ENCODE assay signal across 1 cellular context in the genomic region with DNA sequence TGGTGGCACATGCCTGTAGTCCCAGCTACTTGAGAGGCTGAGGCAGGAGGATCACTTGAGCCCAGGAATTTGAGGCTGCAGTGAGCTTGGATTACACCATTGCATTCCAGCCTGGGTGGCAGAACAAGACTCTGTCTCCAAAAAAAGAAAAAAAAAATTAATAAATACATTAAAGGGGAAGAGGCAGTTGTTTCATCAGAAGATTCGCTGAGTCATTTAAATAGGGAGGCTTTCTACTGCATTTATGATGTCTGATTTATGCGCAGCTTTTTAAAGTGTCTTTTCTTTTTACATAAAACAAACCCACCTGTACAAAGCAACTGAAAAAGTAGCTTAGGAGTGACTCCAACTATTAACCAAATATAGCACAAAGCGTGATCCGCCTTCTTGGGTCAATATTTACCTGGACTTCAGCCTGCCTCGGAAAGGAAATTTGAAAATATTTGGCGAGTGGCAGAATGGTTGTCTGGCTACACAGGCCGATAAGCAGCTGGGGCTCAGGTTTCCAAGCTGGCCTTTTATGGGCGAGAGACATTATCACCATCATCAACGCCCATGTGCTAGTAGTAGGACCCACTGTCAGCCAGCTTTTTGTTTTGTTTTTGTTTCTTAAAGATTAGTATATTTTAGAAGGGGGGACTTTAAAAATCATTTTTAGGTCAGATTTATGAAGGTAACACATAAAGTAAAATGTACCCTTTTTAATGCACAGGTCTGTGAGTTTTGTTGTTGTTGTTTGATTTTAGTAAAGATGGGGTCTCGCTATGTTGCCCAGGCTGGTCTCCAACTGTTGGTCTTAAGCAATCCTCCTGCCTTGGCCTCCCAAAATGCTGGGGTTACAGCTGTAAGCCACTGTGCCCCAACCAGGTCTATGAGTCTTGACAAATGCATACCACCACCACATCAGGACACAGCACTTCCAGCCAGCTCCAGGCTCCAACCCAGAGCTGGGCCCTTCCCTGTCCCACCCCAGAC.
TF ChIP-seq lines count a peak whose summit lies in the region.

No MANE protein-coding gene starts in this region.

TF ChIP-seq in K562, 482 proteins besides CTCF, POLR2A, EP300 and RAD21 (continued from another document and continues in another):
- TF ChIP-seq, protein P1, sequence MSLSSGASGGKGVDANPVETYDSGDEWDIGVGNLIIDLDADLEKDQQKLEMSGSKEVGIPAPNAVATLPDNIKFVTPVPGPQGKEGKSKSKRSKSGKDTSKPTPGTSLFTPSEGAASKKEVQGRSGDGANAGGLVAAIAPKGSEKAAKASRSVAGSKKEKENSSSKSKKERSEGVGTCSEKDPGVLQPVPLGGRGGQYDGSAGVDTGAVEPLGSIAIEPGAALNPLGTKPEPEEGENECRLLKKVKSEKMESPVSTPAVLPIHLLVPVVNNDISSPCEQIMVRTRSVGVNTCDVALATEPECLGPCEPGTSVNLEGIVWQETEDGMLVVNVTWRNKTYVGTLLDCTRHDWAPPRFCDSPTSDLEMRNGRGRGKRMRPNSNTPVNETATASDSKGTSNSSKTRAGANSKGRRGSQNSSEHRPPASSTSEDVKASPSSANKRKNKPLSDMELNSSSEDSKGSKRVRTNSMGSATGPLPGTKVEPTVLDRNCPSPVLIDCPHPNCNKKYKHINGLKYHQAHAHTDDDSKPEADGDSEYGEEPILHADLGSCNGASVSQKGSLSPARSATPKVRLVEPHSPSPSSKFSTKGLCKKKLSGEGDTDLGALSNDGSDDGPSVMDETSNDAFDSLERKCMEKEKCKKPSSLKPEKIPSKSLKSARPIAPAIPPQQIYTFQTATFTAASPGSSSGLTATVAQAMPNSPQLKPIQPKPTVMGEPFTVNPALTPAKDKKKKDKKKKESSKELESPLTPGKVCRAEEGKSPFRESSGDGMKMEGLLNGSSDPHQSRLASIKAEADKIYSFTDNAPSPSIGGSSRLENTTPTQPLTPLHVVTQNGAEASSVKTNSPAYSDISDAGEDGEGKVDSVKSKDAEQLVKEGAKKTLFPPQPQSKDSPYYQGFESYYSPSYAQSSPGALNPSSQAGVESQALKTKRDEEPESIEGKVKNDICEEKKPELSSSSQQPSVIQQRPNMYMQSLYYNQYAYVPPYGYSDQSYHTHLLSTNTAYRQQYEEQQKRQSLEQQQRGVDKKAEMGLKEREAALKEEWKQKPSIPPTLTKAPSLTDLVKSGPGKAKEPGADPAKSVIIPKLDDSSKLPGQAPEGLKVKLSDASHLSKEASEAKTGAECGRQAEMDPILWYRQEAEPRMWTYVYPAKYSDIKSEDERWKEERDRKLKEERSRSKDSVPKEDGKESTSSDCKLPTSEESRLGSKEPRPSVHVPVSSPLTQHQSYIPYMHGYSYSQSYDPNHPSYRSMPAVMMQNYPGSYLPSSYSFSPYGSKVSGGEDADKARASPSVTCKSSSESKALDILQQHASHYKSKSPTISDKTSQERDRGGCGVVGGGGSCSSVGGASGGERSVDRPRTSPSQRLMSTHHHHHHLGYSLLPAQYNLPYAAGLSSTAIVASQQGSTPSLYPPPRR (CRISPR knock-in tag; IDR thresholded peaks at IDR 0.05; ENCODE audit: borderline replicate concordance) = no peak
- no peak for TF ChIP-seq ZNF124 (CRISPR knock-in tag; IDR thresholded peaks at IDR 0.05)
- TF ChIP-seq ZNF316 (IDR thresholded peaks at IDR 0.05) = peak; percentile 95
- no peak for TF ChIP-seq EGR1 (conservative IDR thresholded peaks at IDR 0.05)
- peak; percentile 47; the same call in 1 of the 2 replicates for TF ChIP-seq LEF1 (IDR thresholded peaks at IDR 0.05)
- TF ChIP-seq ZNF444 (CRISPR knock-in tag; IDR thresholded peaks at IDR 0.05) = no peak
- TF ChIP-seq PRMT5 (CRISPR knock-in tag; IDR thresholded peaks at IDR 0.05) = no peak
- no peak for TF ChIP-seq NFATC3 (IDR thresholded peaks at IDR 0.05)
- peak; percentile 57; the same call in 1 of the 2 replicates for TF ChIP-seq MAFK (IDR thresholded peaks at IDR 0.05; ENCODE audit: low read length)
- no peak for TF ChIP-seq GATA2 (CRISPR knock-in tag; IDR thresholded peaks at IDR 0.05)
- no peak for TF ChIP-seq ARID3B (CRISPR knock-in tag; IDR thresholded peaks at IDR 0.05; ENCODE audit: borderline replicate concordance)
- no peak for TF ChIP-seq MED1 (CRISPR knock-in tag; IDR thresholded peaks at IDR 0.05; ENCODE audit: borderline replicate concordance)
- TF ChIP-seq, protein P2, sequence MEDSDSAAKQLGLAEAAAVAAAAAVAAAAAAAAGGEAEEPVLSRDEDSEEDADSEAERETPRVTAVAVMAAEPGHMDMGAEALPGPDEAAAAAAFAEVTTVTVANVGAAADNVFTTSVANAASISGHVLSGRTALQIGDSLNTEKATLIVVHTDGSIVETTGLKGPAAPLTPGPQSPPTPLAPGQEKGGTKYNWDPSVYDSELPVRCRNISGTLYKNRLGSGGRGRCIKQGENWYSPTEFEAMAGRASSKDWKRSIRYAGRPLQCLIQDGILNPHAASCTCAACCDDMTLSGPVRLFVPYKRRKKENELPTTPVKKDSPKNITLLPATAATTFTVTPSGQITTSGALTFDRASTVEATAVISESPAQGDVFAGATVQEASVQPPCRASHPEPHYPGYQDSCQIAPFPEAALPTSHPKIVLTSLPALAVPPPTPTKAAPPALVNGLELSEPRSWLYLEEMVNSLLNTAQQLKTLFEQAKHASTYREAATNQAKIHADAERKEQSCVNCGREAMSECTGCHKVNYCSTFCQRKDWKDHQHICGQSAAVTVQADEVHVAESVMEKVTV (CRISPR knock-in tag; IDR thresholded peaks at IDR 0.05) = no peak
- TF ChIP-seq GABPB1 (CRISPR knock-in tag; IDR thresholded peaks at IDR 0.05) = no peak
- no peak for TF ChIP-seq HDAC6 (IDR thresholded peaks at IDR 0.05; ENCODE audit: low read depth, low read length)
- TF ChIP-seq SMARCB1 (IDR thresholded peaks at IDR 0.05; ENCODE audit: insufficient read length, low read depth) = no peak
- no peak for TF ChIP-seq HSF4 (CRISPR knock-in tag; IDR thresholded peaks at IDR 0.05; ENCODE audit: borderline replicate concordance)
- peak; percentile 7; the same call in 1 of the 2 replicates for TF ChIP-seq PKNOX1 (IDR thresholded peaks at IDR 0.05)
- no peak for TF ChIP-seq BHLHE40 (IDR thresholded peaks at IDR 0.05; ENCODE audit: low read length)
- TF ChIP-seq MAFF (IDR thresholded peaks at IDR 0.05; ENCODE audit: low read length) = peak; percentile 86
- no peak for TF ChIP-seq IRF1 (CRISPR knock-in tag; IDR thresholded peaks at IDR 0.05; ENCODE audit: borderline replicate concordance)
- TF ChIP-seq CCAR2 (IDR thresholded peaks at IDR 0.05; ENCODE audit: low read depth, low read length) = no peak
- TF ChIP-seq TSHZ1 (CRISPR knock-in tag; IDR thresholded peaks at IDR 0.05) = no peak
- TF ChIP-seq NFIC (IDR thresholded peaks at IDR 0.05) = no peak
- no peak for TF ChIP-seq RNF2 (IDR thresholded peaks at IDR 0.05)
- TF ChIP-seq HBP1 (CRISPR knock-in tag; IDR thresholded peaks at IDR 0.05) = no peak
- TF ChIP-seq NFRKB (IDR thresholded peaks at IDR 0.05; ENCODE audit: low read depth) = no peak
- no peak for TF ChIP-seq POLR2AphosphoS2 (IDR thresholded peaks at IDR 0.05; ENCODE audit: low read length)
- TF ChIP-seq ZNF282 (CRISPR knock-in tag; IDR thresholded peaks at IDR 0.05) = no peak
- TF ChIP-seq NR2C1 (IDR thresholded peaks at IDR 0.05) = no peak
- no peak for TF ChIP-seq NR2C1 (tag; IDR thresholded peaks at IDR 0.05)
- no peak for TF ChIP-seq CBX3 (IDR thresholded peaks at IDR 0.05; ENCODE audit: borderline replicate concordance in 1 of 2, low read length in 2 of 2)
- no peak for TF ChIP-seq ZNF408 (CRISPR knock-in tag; IDR thresholded peaks at IDR 0.05; ENCODE audit: low read depth)
- TF ChIP-seq, protein P3, sequence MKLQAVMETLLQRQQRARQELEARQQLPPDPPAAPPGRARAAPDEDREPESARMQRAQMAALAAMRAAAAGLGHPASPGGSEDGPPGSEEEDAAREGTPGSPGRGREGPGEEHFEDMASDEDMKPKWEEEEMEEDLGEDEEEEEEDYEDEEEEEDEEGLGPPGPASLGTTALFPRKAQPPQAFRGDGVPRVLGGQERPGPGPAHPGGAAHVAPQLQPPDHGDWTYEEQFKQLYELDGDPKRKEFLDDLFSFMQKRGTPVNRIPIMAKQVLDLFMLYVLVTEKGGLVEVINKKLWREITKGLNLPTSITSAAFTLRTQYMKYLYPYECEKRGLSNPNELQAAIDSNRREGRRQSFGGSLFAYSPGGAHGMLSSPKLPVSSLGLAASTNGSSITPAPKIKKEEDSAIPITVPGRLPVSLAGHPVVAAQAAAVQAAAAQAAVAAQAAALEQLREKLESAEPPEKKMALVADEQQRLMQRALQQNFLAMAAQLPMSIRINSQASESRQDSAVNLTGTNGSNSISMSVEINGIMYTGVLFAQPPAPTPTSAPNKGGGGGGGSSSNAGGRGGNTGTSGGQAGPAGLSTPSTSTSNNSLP (IDR thresholded peaks at IDR 0.05; ENCODE audit: borderline replicate concordance, low read depth, low read length) = no peak
- TF ChIP-seq SRSF9 (IDR thresholded peaks at IDR 0.05; ENCODE audit: borderline replicate concordance, low read depth, low read length) = no peak
- peak in 1 of 2 experiments; percentile 47; a peak in 2 of 4 replicates for TF ChIP-seq FOXA3 (CRISPR knock-in tag; conservative IDR thresholded peaks at IDR 0.05 in 1 of 2, IDR thresholded peaks at IDR 0.05 in 1 of 2)
- TF ChIP-seq USF2 (CRISPR knock-in tag; IDR thresholded peaks at IDR 0.05) = no peak
- TF ChIP-seq ZNF23 (CRISPR knock-in tag; IDR thresholded peaks at IDR 0.05) = no peak
- no peak for TF ChIP-seq DIDO1 (tag; IDR thresholded peaks at IDR 0.05; ENCODE audit: low read depth)
- no peak for TF ChIP-seq CHD2 (IDR thresholded peaks at IDR 0.05; ENCODE audit: low read depth, low read length)
- no peak for TF ChIP-seq MIER1 (IDR thresholded peaks at IDR 0.05; ENCODE audit: low read depth)
